9 cellular contexts compared by ENCODE assay signal in genomic region chr12:62632521-62632920, GRCh38.
DNase-seq lines count a peak whose midpoint lies in the region; ATAC-seq and TF ChIP-seq lines count a peak whose summit lies in the region.
"Had no signal": no experiment of that assay in that cellular context is flagged by ENCODE, and none has a peak within 500 bp of the region (broad histone marks: within the 10 kb centered on the region; RNA-seq: fewer than 3 reads in every experiment).

No MANE protein-coding gene starts in this region.

- H3K36me3 ChIP-seq in Caco-2 (ENCODE audit: control insufficient read depth, insufficient read depth, low read length): no peaks in the 10 kb centered on the region
- no peaks in the 10 kb centered on the region for H3K36me3 ChIP-seq in adipocyte (ENCODE audit: control insufficient read depth, insufficient read depth, low read length, severe bottlenecking)
- H3K36me3 ChIP-seq in rectal smooth muscle tissue (ENCODE audit: control insufficient read depth, insufficient read depth, low read length): no peaks in the 10 kb centered on the region

- no peaks in the 10 kb centered on the region for H3K4me1 Mint-ChIP-seq in Caco-2 (ENCODE audit: low read depth, unreplicated experiment)

- peak overlapping the region; percentile 69 for H3K4me3 Mint-ChIP-seq in Caco-2 (ENCODE audit: unreplicated experiment)

- DNase-seq in Caco-2: no peak
- peak; percentile 39 for DNase-seq in HT-29 (ENCODE audit: low spot score)
- peak; percentile 14 for DNase-seq in adipocyte (ENCODE audit: low read depth)
- peak; percentile 67 to 91 (median 87) for DNase-seq in right cardiac atrium
- no peak for DNase-seq in NCI-H526 treated with DMSO at 0.1 percent for 48 hours (lab: John Stamatoyannopoulos, UW)
- DNase-seq in HPDE6-E6E7 (ENCODE audit: extremely low spot score): no peak

- ATAC-seq in GM19438 (IDR thresholded peaks at IDR 0.05; ENCODE audit: low read depth, unreplicated experiment): peak; percentile 41
- ATAC-seq in right cardiac atrium: peak; percentile 72 to 74

- H3K36me3 Mint-ChIP-seq in Caco-2 (ENCODE audit: insufficient read depth, unreplicated experiment): no peaks in the 10 kb centered on the region

- no peaks in the 10 kb centered on the region for H3K9me3 Mint-ChIP-seq in Caco-2 (ENCODE audit: unreplicated experiment)

- intact Hi-C loops in Caco-2 (cut with micrococcal nuclease; ENCODE audit: unreplicated experiment): no loop called here
- intact Hi-C loops in right cardiac atrium (cut with DNase I): no loop called here

- H3K4me3 ChIP-seq in Caco-2 (ENCODE audit: low read depth, low read length) (peak overlapping the region; percentile 46), adipocyte (ENCODE audit: low read length) (peak overlapping the region; percentile 67), right cardiac atrium (ENCODE audit: low read length) (peak overlapping the region; percentile 61), rectal smooth muscle tissue (ENCODE audit: low read length) (peak overlapping the region; percentile 66)
- H3K4me3 ChIP-seq: SK-N-MC had no signal

- no peak for TF ChIP-seq CTCF in Caco-2 (IDR thresholded peaks at IDR 0.05; ENCODE audit: insufficient read depth in 1 of 2, low read depth in 1 of 2, low read length in 1 of 2, severe bottlenecking in 1 of 2, unreplicated experiment in 1 of 2)

- POLR2A ChIA-PET in Caco-2 (lab: Charles Lee): no interaction called here

- H3K4me1 ChIP-seq in Caco-2: no peaks in the 10 kb centered on the region
- peaks cover 50% of the 10 kb centered on the region for H3K4me1 ChIP-seq in adipocyte (ENCODE audit: control insufficient read depth, insufficient read depth, low read length)
- H3K4me1 ChIP-seq in right cardiac atrium (ENCODE audit: control insufficient read depth, insufficient read depth, low read length): no peaks in the 10 kb centered on the region
- H3K4me1 ChIP-seq in rectal smooth muscle tissue (ENCODE audit: control insufficient read depth, insufficient read depth, low read length): peaks cover 2% of the 10 kb centered on the region

- no TSS peak for BruUV-seq in Caco-2 (replicated peaks; lab: Mats Ljungman, UMichigan)

- H3K27ac ChIP-seq in right cardiac atrium (ENCODE audit: low read length): no peak overlapping the region
- no peak overlapping the region for H3K27ac ChIP-seq in rectal smooth muscle tissue (ENCODE audit: low read depth, low read length)
- H3K27ac ChIP-seq: SK-N-MC had no signal

- WGBS in right cardiac atrium: 5% methylated on average over 17 of the region's 17 CpGs

- H3K27ac Mint-ChIP-seq in Caco-2 (ENCODE audit: unreplicated experiment): no peak overlapping the region

- H3K27me3 ChIP-seq in Caco-2 (replicated peaks; ENCODE audit: control insufficient read depth, insufficient read depth, low read length) (no peaks in the 10 kb centered on the region), adipocyte (replicated peaks; ENCODE audit: control insufficient read depth, insufficient read depth, low read length) (no peaks in the 10 kb centered on the region), right cardiac atrium (ENCODE audit: control insufficient read depth, insufficient read depth) (no peaks in the 10 kb centered on the region), rectal smooth muscle tissue (ENCODE audit: control insufficient read depth, insufficient read depth, low read length) (no peaks in the 10 kb centered on the region)

- no peaks in the 10 kb centered on the region for H3K27me3 Mint-ChIP-seq in Caco-2 (ENCODE audit: insufficient read depth, unreplicated experiment)

- no peaks in the 10 kb centered on the region for H3K9me3 ChIP-seq in Caco-2
- H3K9me3 ChIP-seq in adipocyte (ENCODE audit: control insufficient read depth, low read length): no peaks in the 10 kb centered on the region
- H3K9me3 ChIP-seq in right cardiac atrium (ENCODE audit: control insufficient read depth, low read length): no peaks in the 10 kb centered on the region

- peak overlapping the region; percentile 84 for H3K9ac ChIP-seq in adipocyte (ENCODE audit: low read length)
- no peak overlapping the region for H3K9ac ChIP-seq in rectal smooth muscle tissue (ENCODE audit: low read length)

- CTCF ChIA-PET in Caco-2 (lab: Charles Lee): no interaction called here

Comparison
In these comparisons a context has a peak if more than half of its experiments do, and no peak if none do; other contexts are left out.
1. DNase-seq: peak in HT-29 (single experiment), adipocyte (single experiment) and right cardiac atrium (3 of 3); none in Caco-2 (0 of 2), NCI-H526 treated with DMSO at 0.1 percent for 48 hours (single experiment) and HPDE6-E6E7 (single experiment).
2. Peak in every context shown above with its lines, with median percentiles within 50 percentile points of each other: H3K4me3 ChIP-seq.